Comparison of ENCODE assay signal across 1 cellular context in the genomic region with DNA sequence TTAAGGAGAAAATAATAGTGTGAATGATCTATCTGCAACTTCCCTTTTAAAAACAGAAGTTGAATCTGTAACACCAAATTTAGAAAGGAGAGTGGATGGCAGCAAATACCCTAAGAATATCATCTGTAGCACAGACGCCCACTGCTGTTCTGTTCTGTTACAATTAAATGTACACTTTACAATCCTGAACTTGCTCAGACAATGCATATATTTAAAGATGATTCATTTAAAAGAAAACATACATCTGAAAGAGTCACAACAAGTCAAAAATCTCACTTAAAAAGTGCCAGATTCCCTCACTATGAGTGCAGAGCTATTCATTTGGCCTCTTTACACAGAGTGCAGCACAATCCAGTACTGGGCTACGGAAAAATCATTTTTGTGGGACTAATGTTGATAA.
TF ChIP-seq lines count a peak whose summit lies in the region.

No MANE protein-coding gene starts in this region.

TF ChIP-seq in IMR-90, 13 proteins besides CTCF, POLR2A, EP300 and RAD21:
- TF ChIP-seq MAFK (IDR thresholded peaks at IDR 0.05; ENCODE audit: low read depth, low read length), result no peak
- no peak for TF ChIP-seq CHD1 (IDR thresholded peaks at IDR 0.05; ENCODE audit: low read depth, low read length)
- TF ChIP-seq FOS (IDR thresholded peaks at IDR 0.05; ENCODE audit: low read depth, low read length), result no peak
- no peak for TF ChIP-seq MAZ (IDR thresholded peaks at IDR 0.05; ENCODE audit: borderline replicate concordance, low read depth, low read length)
- no peak for TF ChIP-seq CEBPB (IDR thresholded peaks at IDR 0.05; ENCODE audit: low read depth, low read length)
- no peak for TF ChIP-seq SMC3 (IDR thresholded peaks at IDR 0.05; ENCODE audit: low read depth, low read length)
- TF ChIP-seq MXI1 (IDR thresholded peaks at IDR 0.05; ENCODE audit: borderline replicate concordance, low read depth, low read length), result no peak
- TF ChIP-seq RFX5 (IDR thresholded peaks at IDR 0.05; ENCODE audit: low read depth, low read length), result no peak
- no peak for TF ChIP-seq USF2 (IDR thresholded peaks at IDR 0.05; ENCODE audit: low read depth, low read length)
- TF ChIP-seq RCOR1 (IDR thresholded peaks at IDR 0.05; ENCODE audit: insufficient replicate concordance, low read length), result no peak
- TF ChIP-seq NFE2L2 (IDR thresholded peaks at IDR 0.05; ENCODE audit: low read depth, low read length), result no peak
- TF ChIP-seq, protein P1, sequence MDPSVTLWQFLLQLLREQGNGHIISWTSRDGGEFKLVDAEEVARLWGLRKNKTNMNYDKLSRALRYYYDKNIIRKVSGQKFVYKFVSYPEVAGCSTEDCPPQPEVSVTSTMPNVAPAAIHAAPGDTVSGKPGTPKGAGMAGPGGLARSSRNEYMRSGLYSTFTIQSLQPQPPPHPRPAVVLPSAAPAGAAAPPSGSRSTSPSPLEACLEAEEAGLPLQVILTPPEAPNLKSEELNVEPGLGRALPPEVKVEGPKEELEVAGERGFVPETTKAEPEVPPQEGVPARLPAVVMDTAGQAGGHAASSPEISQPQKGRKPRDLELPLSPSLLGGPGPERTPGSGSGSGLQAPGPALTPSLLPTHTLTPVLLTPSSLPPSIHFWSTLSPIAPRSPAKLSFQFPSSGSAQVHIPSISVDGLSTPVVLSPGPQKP (IDR thresholded peaks at IDR 0.05; ENCODE audit: borderline replicate concordance, low read depth, low read length), result no peak
- TF ChIP-seq BHLHE40 (IDR thresholded peaks at IDR 0.05; ENCODE audit: low read depth, low read length), result no peak
